Comparison of ENCODE assay signal across 1 cellular context in genomic region chr1:56712150-56712549, GRCh38.
TF ChIP-seq lines count a peak whose summit lies in the region.

No MANE protein-coding gene starts in this region.

TF ChIP-seq in HEK293, 187 proteins besides CTCF, POLR2A, EP300 and RAD21 (continued from another document):
- no peak for TF ChIP-seq ZNF280D (tag by site-specific recombination; IDR thresholded peaks at IDR 0.05)
- no peak for TF ChIP-seq RBAK (tag by site-specific recombination; IDR thresholded peaks at IDR 0.05)
- TF ChIP-seq ZNF792 (tag by site-specific recombination; IDR thresholded peaks at IDR 0.05) = no peak
- TF ChIP-seq ZNF350 (tag by site-specific recombination; IDR thresholded peaks at IDR 0.05) = no peak
- TF ChIP-seq GLIS1 (tag by site-specific recombination; IDR thresholded peaks at IDR 0.05) = no peak
- TF ChIP-seq ZNF747 (tag by site-specific recombination; IDR thresholded peaks at IDR 0.05) = no peak
- TF ChIP-seq KLF1 (tag by site-specific recombination; IDR thresholded peaks at IDR 0.05) = no peak
- no peak for TF ChIP-seq ZNF488 (tag by site-specific recombination; IDR thresholded peaks at IDR 0.05)
- no peak for TF ChIP-seq ZNF549 (tag by site-specific recombination; IDR thresholded peaks at IDR 0.05)
